ENCODE assay signal across 7 cellular contexts in the genomic region with DNA sequence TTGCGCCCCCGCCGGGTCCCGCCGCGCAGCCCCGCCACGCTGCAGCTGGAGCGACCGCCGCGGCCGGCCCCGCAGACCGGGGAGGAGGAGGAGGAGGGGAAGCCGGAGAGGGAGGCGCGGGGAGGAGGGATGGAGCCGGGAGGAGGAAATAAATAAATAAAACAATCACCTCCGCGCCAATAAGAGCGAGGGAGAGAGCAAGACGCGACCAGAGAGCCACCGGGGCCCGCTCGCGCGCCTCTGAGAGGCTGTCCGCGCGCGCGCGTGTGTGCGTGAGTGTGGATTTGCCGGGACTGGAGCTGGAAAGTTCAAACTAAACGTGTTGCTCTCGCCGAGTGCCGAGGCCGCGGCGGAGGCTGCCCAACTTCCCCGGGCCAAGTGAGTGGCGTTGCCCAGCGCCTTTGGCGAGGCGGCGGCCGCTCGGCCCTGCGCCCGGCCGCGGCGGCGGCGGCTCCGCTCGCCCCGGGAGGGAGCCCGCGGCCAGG.
DNase-seq lines count a peak whose midpoint lies in the region; ATAC-seq and TF ChIP-seq lines count a peak whose summit lies in the region.

No MANE protein-coding gene starts in this region.

- no peak for TF ChIP-seq EP300 in upper lobe of left lung (IDR thresholded peaks at IDR 0.05)

- H3K36me3 ChIP-seq in duodenal mucosa (ENCODE audit: control insufficient read depth in 1 of 2, insufficient read depth in 2 of 2, low read length in 2 of 2) (no peaks in the 10 kb centered on the region), upper lobe of left lung (no peaks in the 10 kb centered on the region)

- no peak overlapping the region for H3K9ac ChIP-seq in duodenal mucosa (ENCODE audit: low read depth in 1 of 2, low read length in 2 of 2)

- H3K4me3 ChIP-seq in duodenal mucosa (ENCODE audit: low read depth in 1 of 2, low read length in 2 of 2) = peak overlapping the region; percentile 48 to 66
- H3K4me3 ChIP-seq in upper lobe of left lung = peak overlapping the region in 3 of 4 donors; percentile 47 to 55 (median 53)

- no peak for TF ChIP-seq CTCF in upper lobe of left lung (IDR thresholded peaks at IDR 0.05)

- 0 to 3% methylated on average over 44 to 62 of the region's 64 CpGs for WGBS in upper lobe of left lung, 2 donors

- no peak for TF ChIP-seq POLR2A in upper lobe of left lung (IDR thresholded peaks at IDR 0.05)

- peak; percentile 32 for ATAC-seq in GM18498 (IDR thresholded peaks at IDR 0.05; ENCODE audit: unreplicated experiment)
- peak; percentile 24 for ATAC-seq in HG02943 (IDR thresholded peaks at IDR 0.05; ENCODE audit: low read depth, unreplicated experiment)
- peak in 1 of 2 donors; percentile 64 for ATAC-seq in upper lobe of left lung (ENCODE audit: low FRiP score in 2 of 2)

- H3K27me3 ChIP-seq in duodenal mucosa (ENCODE audit: control insufficient read depth in 1 of 2, insufficient read depth in 2 of 2, low read length in 2 of 2) (peaks cover 28 to 29% of the 10 kb centered on the region in 2 donors), upper lobe of left lung (peaks cover 0 to 17% (median 10%) of the 10 kb centered on the region in 4 donors)

- no peaks in the 10 kb centered on the region for H3K9me3 ChIP-seq in duodenal mucosa (ENCODE audit: control insufficient read depth in 1 of 2, low read length in 2 of 2)
- H3K9me3 ChIP-seq in upper lobe of left lung = no peaks in the 10 kb centered on the region

- DNase-seq in NOMO-1 treated with dmso at 0.1 percent for 144 hours (lab: John Stamatoyannopoulos, UW; ENCODE audit: unreplicated experiment) = peak; percentile 59
- peak; percentile 5 to 17 for DNase-seq in lung microvascular endothelial cell (ENCODE audit: low read depth in 2 of 2)
- DNase-seq in upper lobe of left lung = peak; percentile 20 to 89
- no peak for DNase-seq in activated CD4-positive, alpha-beta T cell treated with anti-CD3 and anti-CD28 coated beads for 1 hour

- H3K4me1 ChIP-seq in duodenal mucosa (ENCODE audit: control insufficient read depth in 1 of 2, insufficient read depth in 2 of 2, low read length in 2 of 2) = peaks cover 4 to 15% of the 10 kb centered on the region in 2 donors
- peaks cover 14 to 24% (median 18%) of the 10 kb centered on the region in 4 donors for H3K4me1 ChIP-seq in upper lobe of left lung

- H3K27ac ChIP-seq in duodenal mucosa (ENCODE audit: low read depth, low read length) = no peak overlapping the region
- peak overlapping the region in 1 of 4 donors; percentile 18 for H3K27ac ChIP-seq in upper lobe of left lung
